Comparison of ENCODE assay signal across 23 cellular contexts in the genomic region with DNA sequence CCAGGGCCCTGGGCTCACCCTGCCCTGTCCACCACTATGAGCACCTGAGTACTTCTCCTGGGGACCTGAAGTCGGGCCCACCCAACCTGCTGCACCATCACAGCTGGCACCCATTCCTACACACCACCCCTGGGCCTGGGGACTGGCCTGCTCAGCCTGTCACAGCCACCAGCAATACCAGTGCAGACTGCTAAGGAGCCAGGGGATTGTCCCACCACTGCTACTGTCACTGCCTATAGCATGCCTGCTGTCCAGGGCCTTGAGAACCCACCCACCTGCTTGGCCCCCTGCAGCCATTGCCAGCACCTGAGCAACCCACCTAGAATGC.
"Had no signal": no experiment of that assay in that cellular context is flagged by ENCODE, and none has a peak within 500 bp of the region (broad histone marks: within the 10 kb centered on the region; RNA-seq: fewer than 3 reads in every experiment).

No MANE protein-coding gene starts in this region.

- H3K36me3 Mint-ChIP-seq: activated naive CD4-positive, alpha-beta T cell treated with anti-CD3 and anti-CD28 coated beads, Interleukin-2, amount 10 ng/mL, durations not matched to agents 7 days and 5 days; activated naive CD8-positive, alpha-beta T cell treated with anti-CD3 and anti-CD28 coated beads, Interleukin-2, amount 10 ng/mL, durations not matched to agents 7 days and 5 days had no signal

- H3K27ac Mint-ChIP-seq: activated CD4-positive, alpha-beta memory T cell treated with anti-CD3 and anti-CD28 coated beads, Interleukin-2, amount 10 ng/mL, durations not matched to agents 7 days and 5 days; activated naive CD4-positive, alpha-beta T cell treated with anti-CD3 and anti-CD28 coated beads, Interleukin-2, amount 10 ng/mL, durations not matched to agents 7 days and 5 days; activated naive CD8-positive, alpha-beta T cell treated with anti-CD3 and anti-CD28 coated beads, Interleukin-2, amount 10 ng/mL, durations not matched to agents 7 days and 5 days; activated T-cell treated with anti-CD3 and anti-CD28 coated beads, Interleukin-2, amount 50 U/mL, for 72 hours; brain; dendritic cell treated with granulocyte-macrophage colony-stimulating factor and Interleukin-4, amounts not matched to agents 40 ng/mL and 50 ng/mL, for 4 days; effector memory CD8-positive, alpha-beta T cell had no signal

- H3K4me3 Mint-ChIP-seq: activated CD4-positive, alpha-beta memory T cell treated with anti-CD3 and anti-CD28 coated beads, Interleukin-2, amount 10 ng/mL, durations not matched to agents 7 days and 5 days; activated CD4-positive, alpha-beta T cell treated with anti-CD3 and anti-CD28 coated beads, Interleukin-2, amount 10 ng/mL, durations not matched to agents 7 days and 5 days; activated naive CD4-positive, alpha-beta T cell treated with anti-CD3 and anti-CD28 coated beads, Interleukin-2, amount 10 ng/mL, durations not matched to agents 7 days and 5 days; activated naive CD8-positive, alpha-beta T cell treated with anti-CD3 and anti-CD28 coated beads, Interleukin-2, amount 10 ng/mL, durations not matched to agents 7 days and 5 days; activated T-cell treated with anti-CD3 and anti-CD28 coated beads, Interleukin-2, amount 50 U/mL, for 72 hours; brain; central memory CD8-positive, alpha-beta T cell; dendritic cell treated with granulocyte-macrophage colony-stimulating factor and Interleukin-4, amounts not matched to agents 40 ng/mL and 50 ng/mL, for 4 days; effector memory CD8-positive, alpha-beta T cell; WTC11 had no signal

- ATAC-seq: activated naive CD4-positive, alpha-beta T cell treated with anti-CD3 and anti-CD28 coated beads, Interleukin-2, amount 50 U/mL, for 72 hours; activated T-cell treated with anti-CD3 and anti-CD28 coated beads, Interleukin-2, amount 50 U/mL, for 72 hours; effector memory CD8-positive, alpha-beta T cell; gastroesophageal sphincter; WTC11 had no signal

- H3K9me3 Mint-ChIP-seq: activated CD4-positive, alpha-beta memory T cell treated with anti-CD3 and anti-CD28 coated beads, Interleukin-2, amount 10 ng/mL, durations not matched to agents 7 days and 5 days; activated naive CD8-positive, alpha-beta T cell treated with anti-CD3 and anti-CD28 coated beads, Interleukin-2, amount 10 ng/mL, durations not matched to agents 7 days and 5 days; central memory CD8-positive, alpha-beta T cell had no signal

- H3K4me1 Mint-ChIP-seq: activated CD4-positive, alpha-beta memory T cell treated with anti-CD3 and anti-CD28 coated beads, Interleukin-2, amount 10 ng/mL, durations not matched to agents 7 days and 5 days; activated naive CD4-positive, alpha-beta T cell treated with anti-CD3 and anti-CD28 coated beads, Interleukin-2, amount 10 ng/mL, durations not matched to agents 7 days and 5 days; activated naive CD8-positive, alpha-beta T cell treated with anti-CD3 and anti-CD28 coated beads, Interleukin-2, amount 10 ng/mL, durations not matched to agents 7 days and 5 days; central memory CD8-positive, alpha-beta T cell; WTC11 had no signal

- H3K27me3 Mint-ChIP-seq: activated CD4-positive, alpha-beta memory T cell treated with anti-CD3 and anti-CD28 coated beads, Interleukin-2, amount 10 ng/mL, durations not matched to agents 7 days and 5 days; activated naive CD4-positive, alpha-beta T cell treated with anti-CD3 and anti-CD28 coated beads, Interleukin-2, amount 10 ng/mL, durations not matched to agents 7 days and 5 days; brain; dendritic cell treated with granulocyte-macrophage colony-stimulating factor and Interleukin-4, amounts not matched to agents 40 ng/mL and 50 ng/mL, for 4 days had no signal

- DNase-seq: activated CD4-positive, alpha-beta memory T cell treated with anti-CD3 and anti-CD28 coated beads, Interleukin-2, amount 10 ng/mL, durations not matched to agents 7 days and 5 days; activated CD4-positive, alpha-beta T cell treated with anti-CD3 and anti-CD28 coated beads for 1 hour; activated CD4-positive, alpha-beta T cell treated with anti-CD3 and anti-CD28 coated beads for 4 hours; activated CD4-positive, alpha-beta T cell treated with anti-CD3 and anti-CD28 coated beads, Interleukin-2, amount 10 ng/mL, durations not matched to agents 7 days and 5 days; activated CD4-positive, alpha-beta T cell treated with anti-CD3 and anti-CD28 coated beads, Interleukin-2, amount 50 U/mL, for 4 hours; activated gamma-delta T cell; activated naive CD4-positive, alpha-beta T cell; activated naive CD4-positive, alpha-beta T cell treated with anti-CD3 and anti-CD28 coated beads, Interleukin-2, amount 10 ng/mL, durations not matched to agents 7 days and 5 days; activated naive CD8-positive, alpha-beta T cell treated with anti-CD3 and anti-CD28 coated beads, Interleukin-2, amount 10 ng/mL, durations not matched to agents 7 days and 5 days; activated T-cell treated with anti-CD3 and anti-CD28 coated beads, Interleukin-2, amount 50 U/mL, for 1 hour; activated T-cell treated with anti-CD3 and anti-CD28 coated beads, Interleukin-2, amount 50 U/mL, for 72 hours; dorsolateral prefrontal cortex; effector CD4-positive, alpha-beta T cell; effector memory CD8-positive, alpha-beta T cell; erythroblast; foreskin melanocyte; T-helper 2 cell had no signal
